In genomic region chr21:45736705-45737484, GRCh38 we compare ENCODE assay signal across 12 cellular contexts.
"Had no signal": no experiment of that assay in that cellular context is flagged by ENCODE, and none has a peak within 500 bp of the region (broad histone marks: within the 10 kb centered on the region; RNA-seq: fewer than 3 reads in every experiment).

No MANE protein-coding gene starts in this region.

- H3K4me3 Mint-ChIP-seq: activated T-helper 17 cell treated with anti-CD3 and anti-CD28 coated beads, Interleukin-2, amount 50 U/mL, for 72 hours; naive thymus-derived CD4-positive, alpha-beta T cell; T-helper 2 cell treated with Interferon-gamma antibody and Interleukin-4, amounts not matched to agents 5 μg/mL and 100 μg/mL, for 36 hours had no signal

- ATAC-seq: activated T-helper 17 cell treated with anti-CD3 and anti-CD28 coated beads, Interleukin-2, amount 50 U/mL, for 72 hours; heart left ventricle; naive thymus-derived CD4-positive, alpha-beta T cell had no signal

- H3K79me2 ChIP-seq: parathyroid adenoma had no signal

- H3K9me3 Mint-ChIP-seq: activated T-helper 17 cell treated with anti-CD3 and anti-CD28 coated beads, Interleukin-2, amount 50 U/mL, for 72 hours; T-helper 2 cell treated with Interferon-gamma antibody and Interleukin-4, amounts not matched to agents 5 μg/mL and 100 μg/mL, for 36 hours had no signal

- H3K27ac ChIP-seq: heart left ventricle, parathyroid adenoma, tibial nerve had no signal

- H3K4me3 ChIP-seq: heart left ventricle, tibial nerve had no signal

- H3K4me1 ChIP-seq: parathyroid adenoma had no signal

- H3K27me3 Mint-ChIP-seq: activated T-helper 17 cell treated with anti-CD3 and anti-CD28 coated beads, Interleukin-2, amount 50 U/mL, for 72 hours; naive thymus-derived CD4-positive, alpha-beta T cell had no signal

- H3K27me3 ChIP-seq: tibial nerve had no signal

- H3K9ac ChIP-seq: parathyroid adenoma had no signal

- DNase-seq: activated naive CD4-positive, alpha-beta T cell treated with Interleukin-2 at 50 U/mL for 16 hours; cortex of kidney; effector CD8-positive, alpha-beta T cell; heart left ventricle; left cardiac atrium; naive thymus-derived CD4-positive, alpha-beta T cell; stimulated activated CD4-positive, alpha-beta T cell treated with anti-CD3 and anti-CD28 coated beads, Interleukin-12 subunit alpha, Interleukin-12 subunit beta, amount 100 ng/mL, for 4 hours; stimulated activated CD4-positive, alpha-beta T cell treated with anti-CD3 and anti-CD28 coated beads, Interleukin-2, amount 100 ng/mL, for 24 hours had no signal

- H3K36me3 ChIP-seq: heart left ventricle, tibial nerve had no signal

- H3K27ac Mint-ChIP-seq: activated T-helper 17 cell treated with anti-CD3 and anti-CD28 coated beads, Interleukin-2, amount 50 U/mL, for 72 hours; T-helper 2 cell treated with Interferon-gamma antibody and Interleukin-4, amounts not matched to agents 5 μg/mL and 100 μg/mL, for 36 hours had no signal

- H2AFZ ChIP-seq: parathyroid adenoma had no signal
